ENCODE assay signal across 2 cellular contexts in the genomic region with DNA sequence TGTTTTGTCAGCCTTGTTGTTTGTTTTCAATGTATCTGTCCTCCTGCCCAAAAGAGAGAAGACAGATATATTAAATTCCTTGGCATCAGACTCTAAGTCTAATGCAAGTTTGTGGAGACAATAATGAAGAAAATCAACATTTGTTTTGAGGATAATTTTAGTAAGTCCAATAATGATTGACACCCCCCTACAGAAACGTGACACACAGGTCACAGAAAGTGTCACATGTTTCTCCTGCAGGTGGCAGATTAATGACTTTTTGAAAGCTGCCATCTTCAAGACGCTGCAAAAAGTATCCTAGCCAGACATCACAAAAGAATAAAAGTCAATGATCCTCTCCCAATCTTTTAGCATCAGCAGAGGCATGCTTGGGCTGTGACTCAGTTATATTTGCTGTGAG.
TF ChIP-seq lines count a peak whose summit lies in the region.

No MANE protein-coding gene starts in this region.

TF ChIP-seq in GM23338, 12 proteins besides CTCF, POLR2A, EP300 and RAD21 (continues in another document):
- TF ChIP-seq CREB1 (CRISPR knock-in tag; IDR thresholded peaks at IDR 0.05; ENCODE audit: low read depth) (no peak), POLR2AphosphoS5 (IDR thresholded peaks at IDR 0.05; ENCODE audit: low read depth) (no peak), ZNF331 (CRISPR knock-in tag; IDR thresholded peaks at IDR 0.05; ENCODE audit: low read depth) (no peak), NANOG (IDR thresholded peaks at IDR 0.05; ENCODE audit: borderline replicate concordance) (no peak), STAT1 (IDR thresholded peaks at IDR 0.05; ENCODE audit: unreplicated experiment) (no peak), JUNB (IDR thresholded peaks at IDR 0.05; ENCODE audit: unreplicated experiment) (no peak), ZNF114 (CRISPR knock-in tag; IDR thresholded peaks at IDR 0.05) (no peak)
- TF ChIP-seq, protein P1, sequence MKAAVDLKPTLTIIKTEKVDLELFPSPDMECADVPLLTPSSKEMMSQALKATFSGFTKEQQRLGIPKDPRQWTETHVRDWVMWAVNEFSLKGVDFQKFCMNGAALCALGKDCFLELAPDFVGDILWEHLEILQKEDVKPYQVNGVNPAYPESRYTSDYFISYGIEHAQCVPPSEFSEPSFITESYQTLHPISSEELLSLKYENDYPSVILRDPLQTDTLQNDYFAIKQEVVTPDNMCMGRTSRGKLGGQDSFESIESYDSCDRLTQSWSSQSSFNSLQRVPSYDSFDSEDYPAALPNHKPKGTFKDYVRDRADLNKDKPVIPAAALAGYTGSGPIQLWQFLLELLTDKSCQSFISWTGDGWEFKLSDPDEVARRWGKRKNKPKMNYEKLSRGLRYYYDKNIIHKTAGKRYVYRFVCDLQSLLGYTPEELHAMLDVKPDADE (IDR thresholded peaks at IDR 0.05): no peak
- TF ChIP-seq, protein P2, sequence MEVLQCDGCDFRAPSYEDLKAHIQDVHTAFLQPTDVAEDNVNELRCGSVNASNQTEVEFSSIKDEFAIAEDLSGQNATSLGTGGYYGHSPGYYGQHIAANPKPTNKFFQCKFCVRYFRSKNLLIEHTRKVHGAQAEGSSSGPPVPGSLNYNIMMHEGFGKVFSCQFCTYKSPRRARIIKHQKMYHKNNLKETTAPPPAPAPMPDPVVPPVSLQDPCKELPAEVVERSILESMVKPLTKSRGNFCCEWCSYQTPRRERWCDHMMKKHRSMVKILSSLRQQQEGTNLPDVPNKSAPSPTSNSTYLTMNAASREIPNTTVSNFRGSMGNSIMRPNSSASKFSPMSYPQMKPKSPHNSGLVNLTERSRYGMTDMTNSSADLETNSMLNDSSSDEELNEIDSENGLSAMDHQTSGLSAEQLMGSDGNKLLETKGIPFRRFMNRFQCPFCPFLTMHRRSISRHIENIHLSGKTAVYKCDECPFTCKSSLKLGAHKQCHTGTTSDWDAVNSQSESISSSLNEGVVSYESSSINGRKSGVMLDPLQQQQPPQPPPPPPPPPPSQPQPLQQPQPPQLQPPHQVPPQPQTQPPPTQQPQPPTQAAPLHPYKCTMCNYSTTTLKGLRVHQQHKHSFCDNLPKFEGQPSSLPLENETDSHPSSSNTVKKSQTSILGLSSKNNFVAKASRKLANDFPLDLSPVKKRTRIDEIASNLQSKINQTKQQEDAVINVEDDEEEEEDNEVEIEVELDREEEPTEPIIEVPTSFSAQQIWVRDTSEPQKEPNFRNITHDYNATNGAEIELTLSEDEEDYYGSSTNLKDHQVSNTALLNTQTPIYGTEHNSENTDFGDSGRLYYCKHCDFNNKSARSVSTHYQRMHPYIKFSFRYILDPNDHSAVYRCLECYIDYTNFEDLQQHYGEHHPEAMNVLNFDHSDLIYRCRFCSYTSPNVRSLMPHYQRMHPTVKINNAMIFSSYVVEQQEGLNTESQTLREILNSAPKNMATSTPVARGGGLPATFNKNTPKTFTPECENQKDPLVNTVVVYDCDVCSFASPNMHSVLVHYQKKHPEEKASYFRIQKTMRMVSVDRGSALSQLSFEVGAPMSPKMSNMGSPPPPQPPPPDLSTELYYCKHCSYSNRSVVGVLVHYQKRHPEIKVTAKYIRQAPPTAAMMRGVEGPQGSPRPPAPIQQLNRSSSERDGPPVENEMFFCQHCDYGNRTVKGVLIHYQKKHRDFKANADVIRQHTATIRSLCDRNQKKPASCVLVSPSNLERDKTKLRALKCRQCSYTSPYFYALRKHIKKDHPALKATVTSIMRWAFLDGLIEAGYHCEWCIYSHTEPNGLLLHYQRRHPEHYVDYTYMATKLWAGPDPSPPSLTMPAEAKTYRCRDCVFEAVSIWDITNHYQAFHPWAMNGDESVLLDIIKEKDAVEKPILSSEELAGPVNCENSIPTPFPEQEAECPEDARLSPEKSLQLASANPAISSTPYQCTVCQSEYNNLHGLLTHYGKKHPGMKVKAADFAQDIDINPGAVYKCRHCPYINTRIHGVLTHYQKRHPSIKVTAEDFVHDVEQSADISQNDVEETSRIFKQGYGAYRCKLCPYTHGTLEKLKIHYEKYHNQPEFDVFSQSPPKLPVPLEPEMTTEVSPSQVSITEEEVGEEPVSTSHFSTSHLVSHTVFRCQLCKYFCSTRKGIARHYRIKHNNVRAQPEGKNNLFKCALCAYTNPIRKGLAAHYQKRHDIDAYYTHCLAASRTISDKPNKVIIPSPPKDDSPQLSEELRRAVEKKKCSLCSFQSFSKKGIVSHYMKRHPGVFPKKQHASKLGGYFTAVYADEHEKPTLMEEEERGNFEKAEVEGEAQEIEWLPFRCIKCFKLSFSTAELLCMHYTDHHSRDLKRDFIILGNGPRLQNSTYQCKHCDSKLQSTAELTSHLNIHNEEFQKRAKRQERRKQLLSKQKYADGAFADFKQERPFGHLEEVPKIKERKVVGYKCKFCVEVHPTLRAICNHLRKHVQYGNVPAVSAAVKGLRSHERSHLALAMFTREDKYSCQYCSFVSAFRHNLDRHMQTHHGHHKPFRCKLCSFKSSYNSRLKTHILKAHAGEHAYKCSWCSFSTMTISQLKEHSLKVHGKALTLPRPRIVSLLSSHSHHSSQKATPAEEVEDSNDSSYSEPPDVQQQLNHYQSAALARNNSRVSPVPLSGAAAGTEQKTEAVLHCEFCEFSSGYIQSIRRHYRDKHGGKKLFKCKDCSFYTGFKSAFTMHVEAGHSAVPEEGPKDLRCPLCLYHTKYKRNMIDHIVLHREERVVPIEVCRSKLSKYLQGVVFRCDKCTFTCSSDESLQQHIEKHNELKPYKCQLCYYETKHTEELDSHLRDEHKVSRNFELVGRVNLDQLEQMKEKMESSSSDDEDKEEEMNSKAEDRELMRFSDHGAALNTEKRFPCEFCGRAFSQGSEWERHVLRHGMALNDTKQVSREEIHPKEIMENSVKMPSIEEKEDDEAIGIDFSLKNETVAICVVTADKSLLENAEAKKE (CRISPR knock-in tag; IDR thresholded peaks at IDR 0.05): no peak
- TF ChIP-seq, protein P3, sequence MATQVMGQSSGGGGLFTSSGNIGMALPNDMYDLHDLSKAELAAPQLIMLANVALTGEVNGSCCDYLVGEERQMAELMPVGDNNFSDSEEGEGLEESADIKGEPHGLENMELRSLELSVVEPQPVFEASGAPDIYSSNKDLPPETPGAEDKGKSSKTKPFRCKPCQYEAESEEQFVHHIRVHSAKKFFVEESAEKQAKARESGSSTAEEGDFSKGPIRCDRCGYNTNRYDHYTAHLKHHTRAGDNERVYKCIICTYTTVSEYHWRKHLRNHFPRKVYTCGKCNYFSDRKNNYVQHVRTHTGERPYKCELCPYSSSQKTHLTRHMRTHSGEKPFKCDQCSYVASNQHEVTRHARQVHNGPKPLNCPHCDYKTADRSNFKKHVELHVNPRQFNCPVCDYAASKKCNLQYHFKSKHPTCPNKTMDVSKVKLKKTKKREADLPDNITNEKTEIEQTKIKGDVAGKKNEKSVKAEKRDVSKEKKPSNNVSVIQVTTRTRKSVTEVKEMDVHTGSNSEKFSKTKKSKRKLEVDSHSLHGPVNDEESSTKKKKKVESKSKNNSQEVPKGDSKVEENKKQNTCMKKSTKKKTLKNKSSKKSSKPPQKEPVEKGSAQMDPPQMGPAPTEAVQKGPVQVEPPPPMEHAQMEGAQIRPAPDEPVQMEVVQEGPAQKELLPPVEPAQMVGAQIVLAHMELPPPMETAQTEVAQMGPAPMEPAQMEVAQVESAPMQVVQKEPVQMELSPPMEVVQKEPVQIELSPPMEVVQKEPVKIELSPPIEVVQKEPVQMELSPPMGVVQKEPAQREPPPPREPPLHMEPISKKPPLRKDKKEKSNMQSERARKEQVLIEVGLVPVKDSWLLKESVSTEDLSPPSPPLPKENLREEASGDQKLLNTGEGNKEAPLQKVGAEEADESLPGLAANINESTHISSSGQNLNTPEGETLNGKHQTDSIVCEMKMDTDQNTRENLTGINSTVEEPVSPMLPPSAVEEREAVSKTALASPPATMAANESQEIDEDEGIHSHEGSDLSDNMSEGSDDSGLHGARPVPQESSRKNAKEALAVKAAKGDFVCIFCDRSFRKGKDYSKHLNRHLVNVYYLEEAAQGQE (IDR thresholded peaks at IDR 0.05; ENCODE audit: unreplicated experiment): no peak

TF ChIP-seq in H1, 55 proteins besides CTCF, POLR2A, EP300 and RAD21 (continued from another document):
- TF ChIP-seq MAFK (IDR thresholded peaks at IDR 0.05; ENCODE audit: low read depth, low read length) (no peak), RBBP5 (IDR thresholded peaks at IDR 0.05; ENCODE audit: borderline replicate concordance, low read depth, low read length) (no peak), KDM1A (IDR thresholded peaks at IDR 0.05; ENCODE audit: borderline replicate concordance, low read length) (no peak), GTF2F1 (IDR thresholded peaks at IDR 0.05; ENCODE audit: borderline replicate concordance, low read depth, low read length) (no peak), SP2 (IDR thresholded peaks at IDR 0.05; ENCODE audit: low read length) (no peak), TCF12 (IDR thresholded peaks at IDR 0.05; ENCODE audit: low read depth, low read length) (no peak), SP4 (IDR thresholded peaks at IDR 0.05; ENCODE audit: low read length) (no peak), POU5F1 (IDR thresholded peaks at IDR 0.05; ENCODE audit: low read depth, low read length) (no peak)
- TF ChIP-seq, protein P4, sequence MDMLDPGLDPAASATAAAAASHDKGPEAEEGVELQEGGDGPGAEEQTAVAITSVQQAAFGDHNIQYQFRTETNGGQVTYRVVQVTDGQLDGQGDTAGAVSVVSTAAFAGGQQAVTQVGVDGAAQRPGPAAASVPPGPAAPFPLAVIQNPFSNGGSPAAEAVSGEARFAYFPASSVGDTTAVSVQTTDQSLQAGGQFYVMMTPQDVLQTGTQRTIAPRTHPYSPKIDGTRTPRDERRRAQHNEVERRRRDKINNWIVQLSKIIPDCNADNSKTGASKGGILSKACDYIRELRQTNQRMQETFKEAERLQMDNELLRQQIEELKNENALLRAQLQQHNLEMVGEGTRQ (IDR thresholded peaks at IDR 0.05; ENCODE audit: low read length): no peak
